Comparison of ENCODE assay signal across 21 cellular contexts in the genomic region with DNA sequence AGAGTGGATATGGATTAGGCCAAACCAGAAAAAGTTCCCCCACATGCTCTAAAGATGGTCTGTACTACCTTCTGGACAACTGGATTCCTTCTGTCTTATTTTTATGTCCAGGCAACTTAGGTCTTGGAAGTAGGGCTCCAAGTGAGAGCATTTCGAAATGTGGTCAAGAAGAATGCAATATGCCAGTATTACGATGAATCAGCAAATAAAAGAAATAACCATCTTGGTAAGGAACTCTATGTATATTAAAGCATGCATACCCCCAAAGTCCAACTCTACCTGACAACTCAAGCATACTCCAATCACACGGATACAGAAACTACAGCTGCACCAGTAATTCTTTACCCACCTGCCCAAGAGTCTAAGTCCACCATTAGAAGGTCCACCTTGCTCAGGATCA.
DNase-seq lines count a peak whose midpoint lies in the region; ATAC-seq, FAIRE-seq and TF ChIP-seq lines count a peak whose summit lies in the region.
"Had no signal": no experiment of that assay in that cellular context is flagged by ENCODE, and none has a peak within 500 bp of the region (broad histone marks: within the 10 kb centered on the region; RNA-seq: fewer than 3 reads in every experiment).

No MANE protein-coding gene starts in this region.

- H3K4me2 ChIP-seq in A549 (no peak overlapping the region), IMR-90 (ENCODE audit: low read depth, low read length) (no peak overlapping the region), H1 (ENCODE audit: insufficient read depth in 1 of 2, low read depth in 2 of 2, low read length in 2 of 2) (no peak overlapping the region)
- H3K4me2 ChIP-seq: BLaER1 treated with 17β-estradiol and CSF1 and Interleukin-3, amounts not matched to agents 10 nM and 100 nM had no signal

- H4K91ac ChIP-seq in IMR-90 (ENCODE audit: insufficient read depth, low read depth, low read length) (no peak overlapping the region), H1 (replicated peaks; ENCODE audit: insufficient read length, low read length) (no peak overlapping the region)

- H2AK9ac ChIP-seq in IMR-90 (replicated peaks; ENCODE audit: low read depth, low read length, poor library complexity): no peak overlapping the region

- H4K20me1 ChIP-seq in IMR-90 (ENCODE audit: insufficient read depth, low read length) (no peaks in the 10 kb centered on the region), H1 (replicated peaks in 1 of 2; ENCODE audit: control insufficient read depth in 1 of 2, insufficient read depth in 2 of 2, low read length in 2 of 2) (no peaks in the 10 kb centered on the region)
- H4K20me1 ChIP-seq: BLaER1 treated with 17β-estradiol and CSF1 and Interleukin-3, amounts not matched to agents 10 nM and 100 nM had no signal

- H4K5ac ChIP-seq in IMR-90 (ENCODE audit: low read depth, low read length) (no peak overlapping the region), H1 (ENCODE audit: insufficient read length, low read depth, low read length) (no peak overlapping the region)

- H2AK5ac ChIP-seq in IMR-90 (ENCODE audit: low read depth, low read length) (no peak overlapping the region), H1 (ENCODE audit: low read depth, low read length) (no peak overlapping the region)

- no peak for TF ChIP-seq EP300 in A549 (IDR thresholded peaks at IDR 0.05)
- TF ChIP-seq EP300 in H1 (IDR thresholded peaks at IDR 0.05; ENCODE audit: borderline replicate concordance in 1 of 2, low read depth in 2 of 2, low read length in 2 of 2): no peak

- no peak for ATAC-seq in A549
- no peak for ATAC-seq in IMR-90 (ENCODE audit: low read depth)
- ATAC-seq: CD8-positive, alpha-beta T cell had no signal

- H3K14ac ChIP-seq in IMR-90 (replicated peaks; ENCODE audit: low read depth, low read length) (no peak overlapping the region), H1 (ENCODE audit: insufficient read length) (no peak overlapping the region)

- H3K9me1 ChIP-seq in IMR-90 (ENCODE audit: insufficient read depth, low read length): no peaks in the 10 kb centered on the region

- H3K27ac Mint-ChIP-seq in activated CD4-positive, alpha-beta T cell treated with anti-CD3 and anti-CD28 coated beads, Interleukin-2, amount 10 ng/mL, durations not matched to agents 24 days and 14 days: no peak overlapping the region
- H3K27ac Mint-ChIP-seq: B cell; CD8-positive, alpha-beta T cell had no signal

- no peak overlapping the region for H2BK15ac ChIP-seq in IMR-90 (ENCODE audit: low read depth, low read length)
- no peak overlapping the region for H2BK15ac ChIP-seq in H1 (ENCODE audit: low read length)

- TF ChIP-seq POLR2A in A549 (IDR thresholded peaks at IDR 0.05; ENCODE audit: low read length) (no peak), IMR-90 (IDR thresholded peaks at IDR 0.05; ENCODE audit: low read depth, low read length) (no peak), H1 (IDR thresholded peaks at IDR 0.05; ENCODE audit: control extremely low read depth in 1 of 2, low read depth in 2 of 2, low read length in 2 of 2) (no peak)

- H3K27me3 ChIP-seq in IMR-90 (ENCODE audit: control insufficient read depth, insufficient read depth, low read length) (no peaks in the 10 kb centered on the region), H1 (replicated peaks in 1 of 4; ENCODE audit: control insufficient read depth in 3 of 4, extremely low read depth in 1 of 4, insufficient read depth in 3 of 4, low read length in 3 of 4) (no peaks in the 10 kb centered on the region; a peak in 1 of 7 replicates)
- H3K27me3 ChIP-seq: BLaER1 treated with 17β-estradiol and CSF1 and Interleukin-3, amounts not matched to agents 10 nM and 100 nM had no signal

- H3K9me3 ChIP-seq in A549: no peaks in the 10 kb centered on the region
- no peaks in the 10 kb centered on the region for H3K9me3 ChIP-seq in IMR-90 (ENCODE audit: control insufficient read depth, insufficient read depth, low read length)
- H3K9me3 ChIP-seq in H1 (ENCODE audit: insufficient read depth in 2 of 2, low read depth in 1 of 2, low read length in 1 of 2): no peaks in the 10 kb centered on the region
- H3K9me3 ChIP-seq: BLaER1 treated with 17β-estradiol and CSF1 and Interleukin-3, amounts not matched to agents 10 nM and 100 nM; Caco-2 had no signal

- CTCF ChIA-PET in A549 (lab: Yijun Ruan, JAX): no interaction called here
- CTCF ChIA-PET in IMR-90 (lab: Yijun Ruan, JAX): no interaction called here
- CTCF ChIA-PET in H1 (lab: Charles Lee; ENCODE audit: partially characterized antibody): interaction anchor here (1.3 to 1.7 kb wide), 2 partner anchors 16 to 129 kb away, joined by 4 to 7 read pairs; no protein-coding TSS in a partner anchor

- no peak overlapping the region for H3K56ac ChIP-seq in IMR-90 (ENCODE audit: extremely low read depth, insufficient read depth, low read length)
- H3K56ac ChIP-seq in H1 (replicated peaks; ENCODE audit: insufficient read length, low read depth, low read length): no peak overlapping the region

- TF ChIP-seq RAD21 in A549 (conservative IDR thresholded peaks at IDR 0.05 in 1 of 2, IDR thresholded peaks at IDR 0.05 in 1 of 2): no peak
- TF ChIP-seq RAD21 in IMR-90 (IDR thresholded peaks at IDR 0.05; ENCODE audit: low read length): no peak
- TF ChIP-seq RAD21 in H1 (IDR thresholded peaks at IDR 0.05 in 1 of 2, conservative IDR thresholded peaks at IDR 0.05 in 1 of 2; ENCODE audit: low read depth in 2 of 2, low read length in 2 of 2): no peak

- H3K23ac ChIP-seq in IMR-90 (ENCODE audit: low read depth, low read length) (no peak overlapping the region), H1 (ENCODE audit: insufficient read length) (no peak overlapping the region)

- H3K4me3 ChIP-seq in A549 (no peak overlapping the region), IMR-90 (ENCODE audit: insufficient read depth, low read depth, low read length) (no peak overlapping the region), H1 (ENCODE audit: extremely low read depth in 1 of 4, insufficient read depth in 2 of 4, low read depth in 3 of 4, low read length in 4 of 4) (no peak overlapping the region)
- H3K4me3 ChIP-seq: BLaER1 treated with 17β-estradiol and CSF1 and Interleukin-3, amounts not matched to agents 10 nM and 100 nM had no signal

- H3K9me3 Mint-ChIP-seq in activated CD4-positive, alpha-beta T cell treated with anti-CD3 and anti-CD28 coated beads, Interleukin-2, amount 10 ng/mL, durations not matched to agents 24 days and 14 days: no peaks in the 10 kb centered on the region
- H3K9me3 Mint-ChIP-seq: CD8-positive, alpha-beta T cell had no signal

- H2AFZ ChIP-seq in IMR-90 (replicated peaks; ENCODE audit: low read length, poor library complexity) (no peak overlapping the region), H1 (ENCODE audit: low read length) (no peak overlapping the region)

- H3K36me3 ChIP-seq in IMR-90 (ENCODE audit: control insufficient read depth, insufficient read depth, low read length) (no peaks in the 10 kb centered on the region), H1 (ENCODE audit: control insufficient read depth in 2 of 4, insufficient read depth in 4 of 4, low read length in 3 of 4) (no peaks in the 10 kb centered on the region)
- H3K36me3 ChIP-seq: BLaER1 treated with 17β-estradiol and CSF1 and Interleukin-3, amounts not matched to agents 10 nM and 100 nM had no signal

- H3K27me3 Mint-ChIP-seq in activated CD4-positive, alpha-beta T cell treated with anti-CD3 and anti-CD28 coated beads, Interleukin-2, amount 10 ng/mL, durations not matched to agents 24 days and 14 days: peaks cover 3% of the 10 kb centered on the region
- H3K27me3 Mint-ChIP-seq: CD4-positive, alpha-beta T cell had no signal

- WGBS in A549 (ENCODE audit: missing lambda C conversion rate): 31% methylated on average over 3 of the region's 3 CpGs
- no CpG with 5 or more reads among the region's 3 CpGs for WGBS in IMR-90 (ENCODE audit: extremely low coverage in 2 of 2, insufficient read length in 1 of 2), 2 experiments
- WGBS in H1 (ENCODE audit: extremely low coverage in 1 of 2, insufficient coverage in 1 of 2, insufficient read length in 1 of 2, insufficient replicate concordance in 2 of 2, low coverage in 1 of 2, low lambda C conversion rate in 2 of 2, missing lambda C conversion rate in 1 of 2), 2 experiments: 88% methylated on average over 3 of the region's 3 CpGs; no CpG with 5 or more reads in 1 of the 2 experiments

- no peak overlapping the region for H2BK12ac ChIP-seq in H1 (ENCODE audit: low read depth, low read length)

- DNase-seq in A549 (ENCODE audit: low read depth in 1 of 2, low spot score in 1 of 2) (no peak), IMR-90 (no peak), H1 (ENCODE audit: low read depth in 1 of 2, low spot score in 2 of 2) (no peak), cerebellar nuclear complex (lab: John Stamatoyannopoulos, UW) (no peak)
- DNase-seq in activated CD4-positive, alpha-beta T cell treated with anti-CD3 and anti-CD28 coated beads, Interleukin-2, amount 10 ng/mL, durations not matched to agents 24 days and 14 days: no peak
- DNase-seq: 8988T; AML-193; Caco-2; Calu3; CD4-positive, alpha-beta T cell; CD8-positive, alpha-beta T cell; DMS79 treated with DMSO at 0.1 percent for 48 hours; GF-D8 had no signal

- FAIRE-seq in A549 (lab: Jason Lieb, UNC): no peak
- FAIRE-seq in H1 (lab: Jason Lieb, UNC): no peak
- FAIRE-seq: A204.1, D721Med, G401.6, GM12891, GM19239 had no signal

- no peak overlapping the region for H2BK20ac ChIP-seq in IMR-90 (ENCODE audit: low read depth, low read length)
- H2BK20ac ChIP-seq in H1 (ENCODE audit: low read length): no peak overlapping the region

- H2BK5ac ChIP-seq in IMR-90 (ENCODE audit: low read depth, low read length, poor library complexity, severe bottlenecking) (no peak overlapping the region), H1 (ENCODE audit: low read depth, low read length) (no peak overlapping the region)

- no peaks in the 10 kb centered on the region for H3K79me1 ChIP-seq in IMR-90 (ENCODE audit: low read depth in 1 of 2, low read length in 2 of 2)
- H3K79me1 ChIP-seq in H1 (ENCODE audit: low read depth, low read length): no peaks in the 10 kb centered on the region

- dilution Hi-C loops in IMR-90 (cut with HindIII; ENCODE audit: low sequenced_read_pairs, unreplicated experiment): no loop called here

- TF ChIP-seq CTCF in A549 (IDR thresholded peaks at IDR 0.05) (no peak), IMR-90 (conservative IDR thresholded peaks at IDR 0.05; ENCODE audit: low read depth, low read length) (no peak), H1 (IDR thresholded peaks at IDR 0.05; ENCODE audit: control extremely low read depth in 1 of 3, insufficient read depth in 1 of 3, low read depth in 1 of 3, low read length in 3 of 3) (no peak)

- H3K27ac ChIP-seq in A549 (no peak overlapping the region), IMR-90 (ENCODE audit: insufficient read depth, low read length) (no peak overlapping the region), H1 (ENCODE audit: low read depth, low read length) (no peak overlapping the region)
- H3K27ac ChIP-seq: BLaER1 treated with 17β-estradiol and CSF1 and Interleukin-3, amounts not matched to agents 10 nM and 100 nM; C4-2B had no signal

- H3K4me3 Mint-ChIP-seq in activated CD4-positive, alpha-beta T cell treated with anti-CD3 and anti-CD28 coated beads, Interleukin-2, amount 10 ng/mL, durations not matched to agents 24 days and 14 days: no peak overlapping the region
- H3K4me3 Mint-ChIP-seq: B cell; CD4-positive, alpha-beta T cell; CD8-positive, alpha-beta T cell had no signal

- H3K23me2 ChIP-seq in H1 (ENCODE audit: low read depth, low read length): no peaks in the 10 kb centered on the region

- in situ Hi-C loops in IMR-90 (cut with MboI; ENCODE audit: low sequenced_read_pairs): no loop called here

- no peak overlapping the region for H3K9ac ChIP-seq in IMR-90 (ENCODE audit: low read depth, low read length)
- H3K9ac ChIP-seq in H1 (replicated peaks in 1 of 4; ENCODE audit: extremely low read depth in 1 of 4, low read depth in 3 of 4, low read length in 3 of 4): no peak overlapping the region
- H3K9ac ChIP-seq: BLaER1 treated with 17β-estradiol and CSF1 and Interleukin-3, amounts not matched to agents 10 nM and 100 nM had no signal

- H4K8ac ChIP-seq in IMR-90 (ENCODE audit: low read depth in 2 of 2, low read length in 2 of 2) (no peak overlapping the region), H1 (ENCODE audit: extremely low read depth, insufficient read depth, low read length) (no peak overlapping the region)

- peaks cover 3% of the 10 kb centered on the region for H3K4me1 Mint-ChIP-seq in activated CD4-positive, alpha-beta T cell treated with anti-CD3 and anti-CD28 coated beads, Interleukin-2, amount 10 ng/mL, durations not matched to agents 24 days and 14 days

- H3K79me2 ChIP-seq in H1 (ENCODE audit: control insufficient read depth in 1 of 2, insufficient read depth in 2 of 2, low read length in 2 of 2): no peaks in the 10 kb centered on the region

- POLR2A ChIA-PET in A549 (lab: Yijun Ruan, JAX): no interaction called here
- POLR2A ChIA-PET in IMR-90 (lab: Charles Lee; ENCODE audit: unreplicated experiment): no interaction called here
- POLR2A ChIA-PET in H1 (lab: Charles Lee; ENCODE audit: partially characterized antibody): interaction anchor here (0.6 kb wide), 1 partner anchor 768 kb away, joined by 4 read pairs; no protein-coding TSS in a partner anchor

- no peak overlapping the region for H3K4ac ChIP-seq in IMR-90 (ENCODE audit: low read depth, low read length)
- H3K4ac ChIP-seq in H1 (replicated peaks; ENCODE audit: insufficient read length, low read depth, low read length): no peak overlapping the region

- no peaks in the 10 kb centered on the region for H3K4me1 ChIP-seq in A549
- no peaks in the 10 kb centered on the region for H3K4me1 ChIP-seq in IMR-90 (ENCODE audit: control insufficient read depth, insufficient read depth, low read length)
- no peaks in the 10 kb centered on the region for H3K4me1 ChIP-seq in H1 (replicated peaks in 1 of 4; ENCODE audit: control insufficient read depth in 3 of 4, insufficient read depth in 4 of 4, low read length in 3 of 4)
- H3K4me1 ChIP-seq: BLaER1 treated with 17β-estradiol and CSF1 and Interleukin-3, amounts not matched to agents 10 nM and 100 nM; Caco-2 had no signal

- H3K18ac ChIP-seq in IMR-90 (ENCODE audit: low read depth, low read length) (no peak overlapping the region), H1 (ENCODE audit: extremely low read depth, low read length) (no peak overlapping the region)

- intact Hi-C loops in IMR-90 (cut with micrococcal nuclease): no loop called here
- intact Hi-C loops in activated CD4-positive, alpha-beta T cell treated with anti-CD3 and anti-CD28 coated beads, Interleukin-2, amount 10 ng/mL, durations not matched to agents 24 days and 14 days (cut with micrococcal nuclease): no loop called here

- H3K36me3 Mint-ChIP-seq in activated CD4-positive, alpha-beta T cell treated with anti-CD3 and anti-CD28 coated beads, Interleukin-2, amount 10 ng/mL, durations not matched to agents 24 days and 14 days (ENCODE audit: low read depth): no peaks in the 10 kb centered on the region
- H3K36me3 Mint-ChIP-seq: CD8-positive, alpha-beta T cell had no signal

- no peak overlapping the region for H2BK120ac ChIP-seq in IMR-90 (ENCODE audit: low read depth, low read length)
- no peak overlapping the region for H2BK120ac ChIP-seq in H1 (replicated peaks; ENCODE audit: low read depth, low read length)

- BruUV-seq in IMR-90 (replicated peaks; lab: Mats Ljungman, UMichigan): no TSS peak
